Comparison of ENCODE assay signal across 10 cellular contexts in the genomic region with DNA sequence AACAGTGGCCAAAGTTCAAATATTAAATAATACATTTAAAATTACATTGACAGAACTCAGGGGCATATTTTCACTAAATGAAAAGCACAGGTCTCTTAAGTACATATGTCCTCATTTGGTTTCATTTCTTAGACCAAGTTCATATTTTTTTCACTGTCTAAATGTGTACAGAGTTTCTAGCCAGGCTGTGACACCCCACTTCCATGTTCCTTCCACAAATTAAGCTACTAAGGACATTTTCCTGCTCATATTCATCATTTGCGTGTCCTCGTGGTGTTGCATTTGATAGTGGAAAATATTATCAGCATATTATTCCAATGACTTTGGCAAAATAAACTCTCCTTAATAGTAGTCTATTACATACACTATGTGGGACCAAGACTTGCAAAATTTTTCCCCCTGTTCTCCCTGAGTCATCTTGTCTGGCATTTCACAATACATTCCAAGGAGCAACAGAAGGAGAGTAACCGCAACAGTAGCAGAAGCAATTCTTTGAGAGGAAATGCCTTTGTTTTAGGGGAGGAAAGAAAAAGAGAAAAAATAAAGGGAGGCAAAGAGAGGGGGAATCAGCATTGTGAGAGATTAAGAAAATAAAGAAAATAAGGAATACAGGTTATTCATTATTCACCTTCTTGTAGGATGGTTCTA.
DNase-seq lines count a peak whose midpoint lies in the region; ATAC-seq and TF ChIP-seq lines count a peak whose summit lies in the region.
"Had no signal": no experiment of that assay in that cellular context is flagged by ENCODE, and none has a peak within 500 bp of the region (broad histone marks: within the 10 kb centered on the region; RNA-seq: fewer than 3 reads in every experiment).

No MANE protein-coding gene starts in this region.

- CTCF ChIA-PET in CD4-positive, alpha-beta T cell (lab: Charles Lee) = no interaction called here

- peak overlapping the region; percentile 24 for H3K27ac ChIP-seq in psoas muscle
- no peak overlapping the region for H3K27ac ChIP-seq in CD4-positive, alpha-beta T cell (ENCODE audit: low read depth, low read length)
- H3K27ac ChIP-seq: SK-N-MC had no signal

- DNase-seq in EH (ENCODE audit: low read depth) (peak; percentile 95), RPMI7951 (ENCODE audit: low read depth) (peak; percentile 85), fibroblast of peridontal ligament (ENCODE audit: extremely low read depth) (peak; percentile 97), psoas muscle (no peak), NCI-H69 (lab: John Stamatoyannopoulos, UW) (no peak)
- DNase-seq in activated T-cell treated with anti-CD3 and anti-CD28 coated beads, Interleukin-2, amount 50 U/mL, for 48 hours = no peak
- no peak for DNase-seq in CD4-positive, alpha-beta T cell
- DNase-seq: NCI-H1417 had no signal

- intact Hi-C loops in psoas muscle (cut with DNase I) = no loop called here
- intact Hi-C loops in CD4-positive, alpha-beta T cell (cut with DNase I, micrococcal nuclease) = no loop called here

- no peak for TF ChIP-seq CTCF in psoas muscle (IDR thresholded peaks at IDR 0.05)
- no peak for TF ChIP-seq CTCF in CD4-positive, alpha-beta T cell (IDR thresholded peaks at IDR 0.05)

- POLR2A ChIA-PET in CD4-positive, alpha-beta T cell (lab: Charles Lee) = no interaction called here

- H3K36me3 Mint-ChIP-seq in CD4-positive, alpha-beta T cell (ENCODE audit: low read depth) = no peaks in the 10 kb centered on the region

- H3K27me3 Mint-ChIP-seq in CD4-positive, alpha-beta T cell = no peaks in the 10 kb centered on the region

- ATAC-seq in psoas muscle (peak; percentile 40 to 72 (median 51)), GM21447 (IDR thresholded peaks at IDR 0.05; ENCODE audit: unreplicated experiment) (no peak)
- ATAC-seq in CD4-positive, alpha-beta T cell (ENCODE audit: poor library complexity) = no peak

- H3K27me3 ChIP-seq in psoas muscle (ENCODE audit: insufficient read depth in 3 of 3, low read length in 2 of 3) = no peaks in the 10 kb centered on the region
- no peaks in the 10 kb centered on the region for H3K27me3 ChIP-seq in CD4-positive, alpha-beta T cell (ENCODE audit: control insufficient read depth, insufficient read depth, low read length)

- 34 to 56% (median 46%) methylated on average over 3 of the region's 3 CpGs for WGBS in psoas muscle, 3 donors

- H3K4me1 Mint-ChIP-seq in CD4-positive, alpha-beta T cell (ENCODE audit: low read depth) = no peaks in the 10 kb centered on the region

- H3K4me3 ChIP-seq in psoas muscle = no peak overlapping the region
- H3K4me3 ChIP-seq: SK-N-MC had no signal

- no peak overlapping the region for H3K27ac Mint-ChIP-seq in CD4-positive, alpha-beta T cell

- no peak overlapping the region for H3K4me3 Mint-ChIP-seq in CD4-positive, alpha-beta T cell

- H3K9me3 Mint-ChIP-seq in CD4-positive, alpha-beta T cell = no peaks in the 10 kb centered on the region

- no peaks in the 10 kb centered on the region for H3K36me3 ChIP-seq in psoas muscle (ENCODE audit: insufficient read depth in 1 of 2, low read depth in 1 of 2)

- no peaks in the 10 kb centered on the region for H3K9me3 ChIP-seq in psoas muscle
- H3K9me3 ChIP-seq in CD4-positive, alpha-beta T cell (ENCODE audit: control insufficient read depth, low read length) = no peaks in the 10 kb centered on the region

- H3K4me1 ChIP-seq in psoas muscle = no peaks in the 10 kb centered on the region

Comparison
In these comparisons a context has a peak if more than half of its experiments do, and no peak if none do; other contexts are left out.
1. DNase-seq: peak in EH (single experiment), RPMI7951 (single experiment) and fibroblast of peridontal ligament (single experiment); none in psoas muscle (0 of 2), NCI-H69 (single experiment), activated T-cell treated with anti-CD3 and anti-CD28 coated beads, Interleukin-2, amount 50 U/mL, for 48 hours (0 of 2) and CD4-positive, alpha-beta T cell (0 of 10).
2. ATAC-seq: peak in psoas muscle (4 of 4); none in GM21447 (single experiment) and CD4-positive, alpha-beta T cell (single experiment).